ENCODE assay signal across 8 cellular contexts in genomic region chr10:22253578-22253882, GRCh38. TPM values are rescaled to one million over a fixed set of nuclear protein-coding genes. Genes with fewer than 3 reads are reported as not detected.
DNase-seq lines count a peak whose midpoint lies in the region; ATAC-seq and TF ChIP-seq lines count a peak whose summit lies in the region.

No MANE protein-coding gene starts in this region.

- ATAC-seq in HG03342 (IDR thresholded peaks at IDR 0.05; ENCODE audit: unreplicated experiment) = no peak

- H3K9me3 ChIP-seq in neutrophil = no peaks in the 10 kb centered on the region

- no peaks in the 10 kb centered on the region for H3K36me3 ChIP-seq in neutrophil

- H3K4me1 ChIP-seq in neutrophil (ENCODE audit: control insufficient read depth in 1 of 2, insufficient read depth in 1 of 2, low read depth in 1 of 2, low read length in 1 of 2) = peaks cover 11 to 24% of the 10 kb centered on the region in 2 experiments

- H3K4me3 ChIP-seq in fibroblast of the aortic adventitia (ENCODE audit: low read depth, low read length) (peak overlapping the region; percentile 62), neutrophil (ENCODE audit: low read depth in 1 of 2, low read length in 1 of 2) (peak overlapping the region; percentile 79 to 96)

- no peak for TF ChIP-seq CTCF in fibroblast of the aortic adventitia (IDR thresholded peaks at IDR 0.05; ENCODE audit: insufficient read depth, low read length)
- no peak for TF ChIP-seq CTCF in neutrophil (IDR thresholded peaks at IDR 0.05)

- H3K27me3 ChIP-seq in neutrophil = peaks cover 49% of the 10 kb centered on the region

- peak; percentile 53 for DNase-seq in COLO668 (lab: John Stamatoyannopoulos, UW; ENCODE audit: unreplicated experiment)
- peak; percentile 42 for DNase-seq in activated T-cell treated with anti-CD3 and anti-CD28 coated beads for 1 hour (ENCODE audit: low read depth)
- DNase-seq in fibroblast of the aortic adventitia (ENCODE audit: low read depth) = no peak
- DNase-seq in occipital lobe (lab: John Stamatoyannopoulos, UW) = no peak
- no peak for DNase-seq in NCI-H1048 (lab: John Stamatoyannopoulos, UW)
- no peak for DNase-seq in DMS53 treated with DMSO at 0.1 percent for 48 hours (lab: John Stamatoyannopoulos, UW; ENCODE audit: unreplicated experiment)

- H3K27ac ChIP-seq in neutrophil = no peak overlapping the region

RNA-seq across cellular contexts. Expression of gene EBLN1, which starts 35.7 kb away (rescaled TPM):
- total RNA-seq in fibroblast of the aortic adventitia (ENCODE audit: low replicate concordance) (not detected in 2 replicates), occipital lobe (not detected)

Comparison
In these comparisons a context has a peak if more than half of its experiments do, and no peak if none do; other contexts are left out.
1. DNase-seq: peak in COLO668 (single experiment) and activated T-cell treated with anti-CD3 and anti-CD28 coated beads for 1 hour (single experiment); none in fibroblast of the aortic adventitia (single experiment), occipital lobe (single experiment), NCI-H1048 (single experiment) and DMS53 treated with DMSO at 0.1 percent for 48 hours (single experiment).